In the genomic region with DNA sequence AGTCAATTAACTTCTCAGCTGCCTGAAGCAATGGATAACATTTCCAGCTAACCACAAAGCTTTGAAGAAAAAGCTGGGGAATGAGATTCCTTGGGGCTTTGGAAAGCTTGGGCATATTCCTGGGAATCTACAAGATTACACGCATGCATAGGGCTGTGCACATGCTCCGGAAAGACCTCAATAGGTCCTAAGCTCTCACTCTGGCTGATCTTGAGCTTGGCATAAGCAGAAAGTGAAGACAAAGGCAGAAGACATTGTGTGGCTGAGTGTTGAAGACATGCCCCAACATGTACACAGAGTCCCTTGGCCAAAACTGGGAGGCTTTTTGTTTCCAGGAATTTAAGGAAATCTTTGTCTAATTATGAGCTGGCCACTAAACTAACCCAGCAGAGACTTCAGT, we compare ENCODE assay signal across 12 cellular contexts. TPM values are rescaled to one million over a fixed set of nuclear protein-coding genes. Genes with fewer than 3 reads are reported as not detected.
DNase-seq lines count a peak whose midpoint lies in the region; ATAC-seq, FAIRE-seq and TF ChIP-seq lines count a peak whose summit lies in the region.
"Had no signal": no experiment of that assay in that cellular context is flagged by ENCODE, and none has a peak within 500 bp of the region (broad histone marks: within the 10 kb centered on the region; RNA-seq: fewer than 3 reads in every experiment).

No MANE protein-coding gene starts in this region.

- H3K9me3 ChIP-seq in endothelial cell of umbilical vein (replicated peaks; ENCODE audit: control insufficient read depth, insufficient read depth, low read length): no peaks in the 10 kb centered on the region

- H3K4me3 ChIP-seq in BJ (ENCODE audit: low read depth, low read length) (no peak overlapping the region), endothelial cell of umbilical vein (replicated peaks in 1 of 3; ENCODE audit: insufficient read depth in 1 of 3, low read depth in 1 of 3, low read length in 3 of 3) (no peak overlapping the region)
- H3K4me3 ChIP-seq: PC-9 had no signal

- H3K4me2 ChIP-seq in endothelial cell of umbilical vein (ENCODE audit: insufficient read depth, low read length): no peak overlapping the region
- H3K4me2 ChIP-seq: PC-9 had no signal

- H3K9me3 Mint-ChIP-seq in activated T-cell treated with anti-CD3 and anti-CD28 coated beads, Interleukin-2, amount 50 U/mL, for 4 hours: no peaks in the 10 kb centered on the region
- H3K9me3 Mint-ChIP-seq: central memory CD8-positive, alpha-beta T cell; naive B cell had no signal

- H3K27me3 Mint-ChIP-seq in activated T-cell treated with anti-CD3 and anti-CD28 coated beads, Interleukin-2, amount 50 U/mL, for 4 hours (ENCODE audit: low read depth): no peaks in the 10 kb centered on the region
- H3K27me3 Mint-ChIP-seq: central memory CD8-positive, alpha-beta T cell; naive B cell had no signal

- H4K20me1 ChIP-seq in endothelial cell of umbilical vein (replicated peaks; ENCODE audit: control insufficient read depth, extremely low read depth, insufficient read depth, low read length): no peaks in the 10 kb centered on the region

- CTCF ChIA-PET in BJ (lab: Yijun Ruan, JAX) (interaction anchor here (3.9 kb wide), 1 partner anchor 16 kb away, joined by 13 read pairs; no protein-coding TSS in a partner anchor), endothelial cell of umbilical vein (lab: Charles Lee) (interaction anchor here (1.2 kb wide), 2 partner anchors 17 to 31 kb away, joined by 3 to 8 read pairs; a partner anchor contains a TSS)

- H3K9me1 ChIP-seq in endothelial cell of umbilical vein (replicated peaks; ENCODE audit: control insufficient read depth, extremely low read depth, insufficient read depth, low read length): no peaks in the 10 kb centered on the region

- TF ChIP-seq CTCF in BJ (IDR thresholded peaks at IDR 0.05; ENCODE audit: insufficient read depth, low read depth, low read length) (no peak), endothelial cell of umbilical vein (IDR thresholded peaks at IDR 0.05; ENCODE audit: extremely low read depth in 1 of 2, insufficient read depth in 1 of 2, low read depth in 1 of 2, low read length in 2 of 2) (no peak)

- peaks cover 11% of the 10 kb centered on the region for H3K4me1 ChIP-seq in endothelial cell of umbilical vein (ENCODE audit: control insufficient read depth, extremely low read depth, insufficient read depth, low read length)

- peak; percentile 28 for FAIRE-seq in endothelial cell of umbilical vein (lab: Jason Lieb, UNC)

- no peak overlapping the region for H3K4me3 Mint-ChIP-seq in activated T-cell treated with anti-CD3 and anti-CD28 coated beads, Interleukin-2, amount 50 U/mL, for 4 hours
- H3K4me3 Mint-ChIP-seq: central memory CD8-positive, alpha-beta T cell; naive B cell had no signal

- no peaks in the 10 kb centered on the region for H3K4me1 Mint-ChIP-seq in activated T-cell treated with anti-CD3 and anti-CD28 coated beads, Interleukin-2, amount 50 U/mL, for 4 hours (ENCODE audit: low read depth)
- H3K4me1 Mint-ChIP-seq: central memory CD8-positive, alpha-beta T cell; naive B cell had no signal

- peak overlapping the region; percentile 48 for H3K27ac ChIP-seq in endothelial cell of umbilical vein (ENCODE audit: insufficient read depth, low read depth, low read length)
- H3K27ac ChIP-seq: PC-9 had no signal

- DNase-seq in BJ (ENCODE audit: low read depth): peak; percentile 16
- peak; percentile 15 for DNase-seq in LHCN-M2 (ENCODE audit: low read depth)
- peak; percentile 41 for DNase-seq in endothelial cell of umbilical vein (ENCODE audit: low read depth, low spot score)
- DNase-seq in myocyte (ENCODE audit: low read depth): peak; percentile 47
- no peak for DNase-seq in NCI-H2227 (lab: John Stamatoyannopoulos, UW; ENCODE audit: unreplicated experiment)
- no peak for DNase-seq in NCI-H1105 (lab: John Stamatoyannopoulos, UW)
- DNase-seq in activated T-cell treated with anti-CD3 and anti-CD28 coated beads, Interleukin-2, amount 50 U/mL, for 4 hours: no peak
- DNase-seq in DMS153 treated with DMSO at 0.1 percent for 48 hours (lab: John Stamatoyannopoulos, UW; ENCODE audit: unreplicated experiment): no peak
- DNase-seq: activated effector memory CD4-positive, alpha-beta T cell treated with anti-CD3 and anti-CD28 coated beads, Interleukin-2, amount 50 U/mL, for 16 hours; naive B cell; PC-9 had no signal

- POLR2A ChIA-PET in BJ (lab: Charles Lee) (no interaction called here), endothelial cell of umbilical vein (lab: Charles Lee) (interaction anchor here (1.7 kb wide), 1 partner anchor 9 kb away, joined by 4 read pairs; no protein-coding TSS in a partner anchor)

- no TSS peak for BruUV-seq in endothelial cell of umbilical vein (replicated peaks; lab: Mats Ljungman, UMichigan)

- TF ChIP-seq POLR2A in endothelial cell of umbilical vein (IDR thresholded peaks at IDR 0.05; ENCODE audit: low read depth, low read length): no peak

- peaks cover 10% of the 10 kb centered on the region for H3K79me2 ChIP-seq in endothelial cell of umbilical vein (ENCODE audit: control insufficient read depth, insufficient read depth, low read length)

- H3K27me3 ChIP-seq in BJ (ENCODE audit: control insufficient read depth, insufficient read depth, low read length) (no peaks in the 10 kb centered on the region), endothelial cell of umbilical vein (ENCODE audit: control insufficient read depth in 2 of 2, insufficient read depth in 2 of 2, low read length in 2 of 2) (no peaks in the 10 kb centered on the region)

- no peak for ATAC-seq in activated T-cell treated with anti-CD3 and anti-CD28 coated beads, Interleukin-2, amount 50 U/mL, for 4 hours

- no peak overlapping the region for H3K9ac ChIP-seq in endothelial cell of umbilical vein (replicated peaks; ENCODE audit: extremely low read depth, insufficient read depth, low read length)

- no peak overlapping the region for H2AFZ ChIP-seq in endothelial cell of umbilical vein (ENCODE audit: low read depth, low read length)
- H2AFZ ChIP-seq: PC-9 had no signal

- intact Hi-C loops in endothelial cell of umbilical vein (cut with micrococcal nuclease): no loop called here

- no peaks in the 10 kb centered on the region for H3K36me3 Mint-ChIP-seq in activated T-cell treated with anti-CD3 and anti-CD28 coated beads, Interleukin-2, amount 50 U/mL, for 4 hours (ENCODE audit: insufficient read depth)
- H3K36me3 Mint-ChIP-seq: naive B cell had no signal

- dilution Hi-C loops in endothelial cell of umbilical vein (cut with MboI; ENCODE audit: extremely low pct_ligation_motif_present, low sequenced_read_pairs): no loop called here

- H3K36me3 ChIP-seq in BJ (ENCODE audit: control insufficient read depth, insufficient read depth, low read length): no peaks in the 10 kb centered on the region
- H3K36me3 ChIP-seq in endothelial cell of umbilical vein (ENCODE audit: control insufficient read depth in 2 of 2, extremely low read depth in 1 of 2, insufficient read depth in 2 of 2, low read length in 2 of 2): no peaks in the 10 kb centered on the region

TF ChIP-seq in endothelial cell of umbilical vein, 7 proteins besides CTCF, POLR2A, EP300 and RAD21:
- TF ChIP-seq JUN (IDR thresholded peaks at IDR 0.05; ENCODE audit: borderline replicate concordance, insufficient read depth, insufficient read length, low read depth): no peak
- TF ChIP-seq FOS (IDR thresholded peaks at IDR 0.05; ENCODE audit: borderline replicate concordance, insufficient read depth, low read length): no peak
- no peak for TF ChIP-seq POLR2AphosphoS5 (IDR thresholded peaks at IDR 0.05; ENCODE audit: insufficient read depth, low read depth, low read length)
- TF ChIP-seq EZH2 (IDR thresholded peaks at IDR 0.05; ENCODE audit: borderline replicate concordance, low read depth, low read length, severe bottlenecking): no peak

RNA-seq across cellular contexts. Expression of a gene that starts 31.2 kb away (rescaled TPM):
- 6.9 and 9.3 TPM in 2 replicates for polyA plus RNA-seq in BJ (2011; rRNA removed)
- 2.3 and 4.5 TPM in 2 replicates for polyA minus RNA-seq in BJ (2011; rRNA and poly(A)+ RNA removed)
- 12.5 and 13.3 TPM in 2 replicates for total RNA-seq in LHCN-M2 (2014; rRNA removed)
- polyA plus RNA-seq in LHCN-M2 (2012): 5.7 TPM
- 27.7 and 28.7 TPM in 2 replicates for total RNA-seq in endothelial cell of umbilical vein
- polyA plus RNA-seq in endothelial cell of umbilical vein: 10.9 and 13.2 TPM in 2 replicates
- 18.5 and 22.5 TPM in 2 replicates for polyA plus RNA-seq in endothelial cell of umbilical vein (2011; cell fraction: cytosol; rRNA removed)
- 25.0 and 30.6 TPM in 2 replicates for polyA plus RNA-seq in endothelial cell of umbilical vein (2011; cell fraction: nucleus; rRNA removed)
- polyA plus RNA-seq in endothelial cell of umbilical vein (2012): 23.1 and 42.0 TPM in 2 replicates
- 14.8 and 16.9 TPM in 2 replicates for polyA minus RNA-seq in endothelial cell of umbilical vein
- 7.5 TPM for polyA minus RNA-seq in endothelial cell of umbilical vein (2011; cell fraction: cytosol; rRNA and poly(A)+ RNA removed)
- polyA minus RNA-seq in endothelial cell of umbilical vein (2011; cell fraction: nucleus; rRNA and poly(A)+ RNA removed): 13.4 and 24.6 TPM in 2 replicates
- total RNA-seq in myocyte: 20.0 TPM in 2 replicates
- polyA plus RNA-seq in myocyte (2012): 8.5 TPM
- 10 to 100 TPM in 2 of 3 donors, 1 to 10 TPM in 1; 8.2 to 12.0 (median 11.9) TPM for total RNA-seq in activated T-cell treated with anti-CD3 and anti-CD28 coated beads, Interleukin-2, amount 50 U/mL, for 4 hours

RNA-seq across cellular contexts. Expression of a gene that starts 31.4 kb away (rescaled TPM):
- polyA plus RNA-seq in BJ (2011; rRNA removed): 45.5 and 82.0 TPM in 2 replicates
- polyA minus RNA-seq in BJ (2011; rRNA and poly(A)+ RNA removed): 10.3 and 10.9 TPM in 2 replicates
- total RNA-seq in LHCN-M2 (2014; rRNA removed): 73.9 and 92.3 TPM in 2 replicates
- polyA plus RNA-seq in LHCN-M2 (2012): 46.5 TPM
- 71.9 and 82.7 TPM in 2 replicates for total RNA-seq in endothelial cell of umbilical vein
- 72.5 and 93.8 TPM in 2 replicates for polyA plus RNA-seq in endothelial cell of umbilical vein
- 81.0 and 90.0 TPM in 2 replicates for polyA plus RNA-seq in endothelial cell of umbilical vein (2011; cell fraction: cytosol; rRNA removed)
- polyA plus RNA-seq in endothelial cell of umbilical vein (2011; cell fraction: nucleus; rRNA removed): 37.1 and 52.2 TPM in 2 replicates
- 100 and 155 TPM in 2 replicates for polyA plus RNA-seq in endothelial cell of umbilical vein (2012)
- 42.6 and 51.5 TPM in 2 replicates for polyA minus RNA-seq in endothelial cell of umbilical vein
- polyA minus RNA-seq in endothelial cell of umbilical vein (2011; cell fraction: cytosol; rRNA and poly(A)+ RNA removed): 19.6 TPM
- polyA minus RNA-seq in endothelial cell of umbilical vein (2011; cell fraction: nucleus; rRNA and poly(A)+ RNA removed): 12.2 and 17.6 TPM in 2 replicates
- total RNA-seq in myocyte: 77.4 and 92.0 TPM in 2 replicates
- polyA plus RNA-seq in myocyte (2012): 64.3 TPM
- total RNA-seq in activated T-cell treated with anti-CD3 and anti-CD28 coated beads, Interleukin-2, amount 50 U/mL, for 4 hours: 10 to 100 TPM; 36.0 to 48.4 (median 47.4) TPM

Comparison
In these comparisons a context has a peak if more than half of its experiments do, and no peak if none do; other contexts are left out.
1. DNase-seq: peak in BJ (single experiment), LHCN-M2 (single experiment), endothelial cell of umbilical vein (single experiment) and myocyte (single experiment); none in NCI-H2227 (single experiment), NCI-H1105 (single experiment), activated T-cell treated with anti-CD3 and anti-CD28 coated beads, Interleukin-2, amount 50 U/mL, for 4 hours (single experiment) and DMS153 treated with DMSO at 0.1 percent for 48 hours (single experiment).